ENCODE assay signal across 7 cellular contexts in genomic region chr11:65425971-65426838, GRCh38. TPM values are rescaled to one million over a fixed set of nuclear protein-coding genes. Genes with fewer than 3 reads are reported as not detected.
A peak's percentile ranks its signal among the peaks of the same experiment; 100 is the strongest.
DNase-seq lines count a peak whose midpoint lies in the region; ATAC-seq and TF ChIP-seq lines count a peak whose summit lies in the region.

No MANE protein-coding gene starts in this region.

- H3K36me3 Mint-ChIP-seq in activated CD8-positive, alpha-beta memory T cell treated with anti-CD3 and anti-CD28 coated beads, Interleukin-2, amount 10 ng/mL, durations not matched to agents 7 days and 5 days: peaks cover 65% of the 10 kb centered on the region

- H3K27ac Mint-ChIP-seq in activated CD8-positive, alpha-beta memory T cell treated with anti-CD3 and anti-CD28 coated beads, Interleukin-2, amount 10 ng/mL, durations not matched to agents 7 days and 5 days: peak overlapping the region; percentile 98

- H3K27me3 ChIP-seq in rectal smooth muscle tissue (ENCODE audit: control insufficient read depth, insufficient read depth, low read length): no peaks in the 10 kb centered on the region

- H3K36me3 ChIP-seq in rectal smooth muscle tissue (ENCODE audit: control insufficient read depth, insufficient read depth, low read length): peaks cover 38% of the 10 kb centered on the region

- peaks cover 53% of the 10 kb centered on the region for H3K4me1 Mint-ChIP-seq in activated CD8-positive, alpha-beta memory T cell treated with anti-CD3 and anti-CD28 coated beads, Interleukin-2, amount 10 ng/mL, durations not matched to agents 7 days and 5 days

- CTCF ChIA-PET in activated CD8-positive, alpha-beta memory T cell treated with anti-CD3 and anti-CD28 coated beads, Interleukin-2, amount 10 ng/mL, durations not matched to agents 7 days and 5 days (lab: Charles Lee): interaction anchor here (2.9 to 16.5 kb wide), 2 partner anchors 10 to 77 kb away, joined by 8 to 489 read pairs; partner anchors contain the start of gene MALAT1

- H3K9me3 Mint-ChIP-seq in activated CD8-positive, alpha-beta memory T cell treated with anti-CD3 and anti-CD28 coated beads, Interleukin-2, amount 10 ng/mL, durations not matched to agents 7 days and 5 days (ENCODE audit: low read depth): no peaks in the 10 kb centered on the region

- peaks cover 43% of the 10 kb centered on the region for H3K4me1 ChIP-seq in rectal smooth muscle tissue (ENCODE audit: control insufficient read depth, insufficient read depth, low read length)

- peak overlapping the region; percentile 99 for H3K4me3 ChIP-seq in rectal smooth muscle tissue (ENCODE audit: low read length)

- peak; percentile 17 for ATAC-seq in activated CD8-positive, alpha-beta memory T cell treated with anti-CD3 and anti-CD28 coated beads, Interleukin-2, amount 10 ng/mL, durations not matched to agents 7 days and 5 days
- no peak for ATAC-seq in GM19328 (IDR thresholded peaks at IDR 0.05; ENCODE audit: unreplicated experiment)

- peak overlapping the region; percentile 94 for H3K4me3 Mint-ChIP-seq in activated CD8-positive, alpha-beta memory T cell treated with anti-CD3 and anti-CD28 coated beads, Interleukin-2, amount 10 ng/mL, durations not matched to agents 7 days and 5 days

- DNase-seq in GM13977 (ENCODE audit: low spot score) (peak; percentile 74), LHCN-M2 (ENCODE audit: low read depth) (peak; percentile 82), globus pallidus (ENCODE audit: low spot score) (peak; percentile 73), NCI-H2171 (lab: John Stamatoyannopoulos, UW) (no peak)
- DNase-seq in activated CD8-positive, alpha-beta memory T cell treated with anti-CD3 and anti-CD28 coated beads, Interleukin-2, amount 10 ng/mL, durations not matched to agents 7 days and 5 days: no peak

- H3K27me3 Mint-ChIP-seq in activated CD8-positive, alpha-beta memory T cell treated with anti-CD3 and anti-CD28 coated beads, Interleukin-2, amount 10 ng/mL, durations not matched to agents 7 days and 5 days: peaks cover 2% of the 10 kb centered on the region

- in situ Hi-C loops in GM13977 (cut with MboI; ENCODE audit: low pct_unique_long_range_greater_than_20kb, low sequenced_read_pairs, unreplicated experiment): loop anchor here (10.0 kb wide), 1 partner anchor 59 kb away; no protein-coding TSS in a partner anchor

- TF ChIP-seq CTCF in GM13977 (IDR thresholded peaks at IDR 0.05; ENCODE audit: extremely low read depth, insufficient read depth, missing control alignments): no peak

- peak overlapping the region; percentile 100 for H3K27ac ChIP-seq in rectal smooth muscle tissue (ENCODE audit: low read depth, low read length)

- H3K9ac ChIP-seq in rectal smooth muscle tissue (ENCODE audit: low read length): peak overlapping the region; percentile 100

RNA-seq across cellular contexts. Expression of gene NEAT1, which starts 3.6 kb away (rescaled TPM):
- total RNA-seq in LHCN-M2 (2014; rRNA removed): 29.4 and 37.8 TPM in 2 replicates
- 88.5 TPM for polyA plus RNA-seq in LHCN-M2 (2012)
- total RNA-seq in activated CD8-positive, alpha-beta memory T cell treated with anti-CD3 and anti-CD28 coated beads, Interleukin-2, amount 10 ng/mL, durations not matched to agents 7 days and 5 days: 100 to 1,000 TPM; 525 to 618 TPM

RNA-seq across cellular contexts. Expression of gene FRMD8, which starts 39.8 kb away (rescaled TPM):
- 40.7 and 58.7 TPM in 2 replicates for total RNA-seq in LHCN-M2 (2014; rRNA removed)
- polyA plus RNA-seq in LHCN-M2 (2012): 19.7 TPM
- total RNA-seq in activated CD8-positive, alpha-beta memory T cell treated with anti-CD3 and anti-CD28 coated beads, Interleukin-2, amount 10 ng/mL, durations not matched to agents 7 days and 5 days: 10 to 100 TPM; 52.0 to 56.7 TPM

RNA-seq across cellular contexts. Expression of gene SLC25A45, which starts 43.8 kb away (rescaled TPM):
- total RNA-seq in LHCN-M2 (2014; rRNA removed): 1.4 and 2.3 TPM in 2 replicates
- polyA plus RNA-seq in LHCN-M2 (2012): 1.5 TPM
- total RNA-seq in activated CD8-positive, alpha-beta memory T cell treated with anti-CD3 and anti-CD28 coated beads, Interleukin-2, amount 10 ng/mL, durations not matched to agents 7 days and 5 days: 10 to 100 TPM; 19.4 to 25.1 TPM

Comparison
In these comparisons a context has a peak if more than half of its experiments do, and no peak if none do; other contexts are left out.
1. DNase-seq: peak in GM13977 (single experiment), LHCN-M2 (single experiment) and globus pallidus (single experiment); none in activated CD8-positive, alpha-beta memory T cell treated with anti-CD3 and anti-CD28 coated beads, Interleukin-2, amount 10 ng/mL, durations not matched to agents 7 days and 5 days (single experiment) and NCI-H2171 (single experiment).
2. RNA of gene NEAT1, which starts 3.6 kb away (total RNA-seq): 525 to 618 TPM in activated CD8-positive, alpha-beta memory T cell treated with anti-CD3 and anti-CD28 coated beads, Interleukin-2, amount 10 ng/mL, durations not matched to agents 7 days and 5 days; 29.4 to 37.8 TPM in LHCN-M2; every median in the first group is over 10 times any median in the second.